In the genomic region with DNA sequence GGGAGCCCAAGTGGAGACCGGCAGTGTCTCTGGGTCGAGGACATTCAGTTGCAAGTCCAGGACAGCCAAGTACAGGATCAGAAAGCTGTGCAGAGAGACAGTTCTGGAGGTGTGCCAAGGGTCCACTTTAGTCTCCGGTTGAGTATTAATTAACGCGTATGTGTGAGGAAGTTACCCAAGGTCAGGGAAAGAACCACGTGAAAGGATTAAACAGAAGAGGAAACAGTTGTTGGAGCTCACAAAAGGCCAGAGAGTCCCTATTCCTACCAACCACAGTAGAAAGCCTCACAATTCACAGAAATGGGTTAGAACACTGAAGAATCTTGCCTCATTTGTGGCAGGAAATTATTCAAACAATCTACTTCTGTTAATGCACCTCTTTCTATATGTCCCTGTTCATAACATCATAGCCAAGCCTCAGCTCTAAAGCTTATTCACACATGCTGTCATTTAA, we compare ENCODE assay signal across 1 cellular context.
TF ChIP-seq lines count a peak whose summit lies in the region.

No MANE protein-coding gene starts in this region.

TF ChIP-seq in GM12878, 131 proteins besides CTCF, POLR2A, EP300 and RAD21 (continued from another document):
- TF ChIP-seq, protein P1, sequence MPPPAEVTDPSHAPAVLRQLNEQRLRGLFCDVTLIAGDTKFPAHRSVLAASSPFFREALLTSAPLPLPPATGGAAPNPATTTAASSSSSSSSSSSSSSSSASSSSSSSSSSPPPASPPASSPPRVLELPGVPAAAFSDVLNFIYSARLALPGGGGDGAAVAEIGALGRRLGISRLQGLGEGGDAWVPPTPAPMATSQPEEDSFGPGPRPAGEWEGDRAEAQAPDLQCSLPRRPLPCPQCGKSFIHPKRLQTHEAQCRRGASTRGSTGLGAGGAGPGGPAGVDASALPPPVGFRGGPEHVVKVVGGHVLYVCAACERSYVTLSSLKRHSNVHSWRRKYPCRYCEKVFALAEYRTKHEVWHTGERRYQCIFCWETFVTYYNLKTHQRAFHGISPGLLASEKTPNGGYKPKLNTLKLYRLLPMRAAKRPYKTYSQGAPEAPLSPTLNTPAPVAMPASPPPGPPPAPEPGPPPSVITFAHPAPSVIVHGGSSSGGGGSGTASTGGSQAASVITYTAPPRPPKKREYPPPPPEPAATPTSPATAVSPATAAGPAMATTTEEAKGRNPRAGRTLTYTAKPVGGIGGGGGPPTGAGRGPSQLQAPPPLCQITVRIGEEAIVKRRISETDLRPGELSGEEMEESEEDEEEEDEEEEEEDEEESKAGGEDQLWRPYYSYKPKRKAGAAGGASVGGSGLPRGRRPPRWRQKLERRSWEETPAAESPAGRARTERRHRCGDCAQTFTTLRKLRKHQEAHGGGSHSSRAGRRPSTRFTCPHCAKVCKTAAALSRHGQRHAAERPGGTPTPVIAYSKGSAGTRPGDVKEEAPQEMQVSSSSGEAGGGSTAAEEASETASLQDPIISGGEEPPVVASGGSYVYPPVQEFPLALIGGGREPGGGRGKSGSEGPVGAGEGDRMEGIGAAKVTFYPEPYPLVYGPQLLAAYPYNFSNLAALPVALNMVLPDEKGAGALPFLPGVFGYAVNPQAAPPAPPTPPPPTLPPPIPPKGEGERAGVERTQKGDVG (CRISPR knock-in tag; IDR thresholded peaks at IDR 0.05): no peak
- TF ChIP-seq, protein P2, sequence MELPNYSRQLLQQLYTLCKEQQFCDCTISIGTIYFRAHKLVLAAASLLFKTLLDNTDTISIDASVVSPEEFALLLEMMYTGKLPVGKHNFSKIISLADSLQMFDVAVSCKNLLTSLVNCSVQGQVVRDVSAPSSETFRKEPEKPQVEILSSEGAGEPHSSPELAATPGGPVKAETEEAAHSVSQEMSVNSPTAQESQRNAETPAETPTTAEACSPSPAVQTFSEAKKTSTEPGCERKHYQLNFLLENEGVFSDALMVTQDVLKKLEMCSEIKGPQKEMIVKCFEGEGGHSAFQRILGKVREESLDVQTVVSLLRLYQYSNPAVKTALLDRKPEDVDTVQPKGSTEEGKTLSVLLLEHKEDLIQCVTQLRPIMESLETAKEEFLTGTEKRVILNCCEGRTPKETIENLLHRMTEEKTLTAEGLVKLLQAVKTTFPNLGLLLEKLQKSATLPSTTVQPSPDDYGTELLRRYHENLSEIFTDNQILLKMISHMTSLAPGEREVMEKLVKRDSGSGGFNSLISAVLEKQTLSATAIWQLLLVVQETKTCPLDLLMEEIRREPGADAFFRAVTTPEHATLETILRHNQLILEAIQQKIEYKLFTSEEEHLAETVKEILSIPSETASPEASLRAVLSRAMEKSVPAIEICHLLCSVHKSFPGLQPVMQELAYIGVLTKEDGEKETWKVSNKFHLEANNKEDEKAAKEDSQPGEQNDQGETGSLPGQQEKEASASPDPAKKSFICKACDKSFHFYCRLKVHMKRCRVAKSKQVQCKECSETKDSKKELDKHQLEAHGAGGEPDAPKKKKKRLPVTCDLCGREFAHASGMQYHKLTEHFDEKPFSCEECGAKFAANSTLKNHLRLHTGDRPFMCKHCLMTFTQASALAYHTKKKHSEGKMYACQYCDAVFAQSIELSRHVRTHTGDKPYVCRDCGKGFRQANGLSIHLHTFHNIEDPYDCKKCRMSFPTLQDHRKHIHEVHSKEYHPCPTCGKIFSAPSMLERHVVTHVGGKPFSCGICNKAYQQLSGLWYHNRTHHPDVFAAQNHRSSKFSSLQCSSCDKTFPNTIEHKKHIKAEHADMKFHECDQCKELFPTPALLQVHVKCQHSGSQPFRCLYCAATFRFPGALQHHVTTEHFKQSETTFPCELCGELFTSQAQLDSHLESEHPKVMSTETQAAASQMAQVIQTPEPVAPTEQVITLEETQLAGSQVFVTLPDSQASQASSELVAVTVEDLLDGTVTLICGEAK (IDR thresholded peaks at IDR 0.05; ENCODE audit: borderline replicate concordance): no peak
- TF ChIP-seq, protein P3, sequence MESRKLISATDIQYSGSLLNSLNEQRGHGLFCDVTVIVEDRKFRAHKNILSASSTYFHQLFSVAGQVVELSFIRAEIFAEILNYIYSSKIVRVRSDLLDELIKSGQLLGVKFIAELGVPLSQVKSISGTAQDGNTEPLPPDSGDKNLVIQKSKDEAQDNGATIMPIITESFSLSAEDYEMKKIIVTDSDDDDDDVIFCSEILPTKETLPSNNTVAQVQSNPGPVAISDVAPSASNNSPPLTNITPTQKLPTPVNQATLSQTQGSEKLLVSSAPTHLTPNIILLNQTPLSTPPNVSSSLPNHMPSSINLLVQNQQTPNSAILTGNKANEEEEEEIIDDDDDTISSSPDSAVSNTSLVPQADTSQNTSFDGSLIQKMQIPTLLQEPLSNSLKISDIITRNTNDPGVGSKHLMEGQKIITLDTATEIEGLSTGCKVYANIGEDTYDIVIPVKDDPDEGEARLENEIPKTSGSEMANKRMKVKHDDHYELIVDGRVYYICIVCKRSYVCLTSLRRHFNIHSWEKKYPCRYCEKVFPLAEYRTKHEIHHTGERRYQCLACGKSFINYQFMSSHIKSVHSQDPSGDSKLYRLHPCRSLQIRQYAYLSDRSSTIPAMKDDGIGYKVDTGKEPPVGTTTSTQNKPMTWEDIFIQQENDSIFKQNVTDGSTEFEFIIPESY (IDR thresholded peaks at IDR 0.05): no peak
- TF ChIP-seq RB1 (IDR thresholded peaks at IDR 0.05; ENCODE audit: borderline replicate concordance) (no peak), HDAC2 (IDR thresholded peaks at IDR 0.05) (no peak), BHLHE40 (IDR thresholded peaks at IDR 0.05; ENCODE audit: borderline replicate concordance in 1 of 2, low read depth in 2 of 2, low read length in 1 of 2) (no peak), IKZF1 (conservative IDR thresholded peaks at IDR 0.05) (peak; percentile 51; the same call in 1 of the 2 replicates), SIN3A (IDR thresholded peaks at IDR 0.05; ENCODE audit: low read depth, low read length) (no peak), IKZF2 (IDR thresholded peaks at IDR 0.05) (peak; percentile 10 to 28; a peak in 2 of 4 replicates), TCF12 (IDR thresholded peaks at IDR 0.05; ENCODE audit: low read depth, low read length) (no peak)
- TF ChIP-seq, protein P4, sequence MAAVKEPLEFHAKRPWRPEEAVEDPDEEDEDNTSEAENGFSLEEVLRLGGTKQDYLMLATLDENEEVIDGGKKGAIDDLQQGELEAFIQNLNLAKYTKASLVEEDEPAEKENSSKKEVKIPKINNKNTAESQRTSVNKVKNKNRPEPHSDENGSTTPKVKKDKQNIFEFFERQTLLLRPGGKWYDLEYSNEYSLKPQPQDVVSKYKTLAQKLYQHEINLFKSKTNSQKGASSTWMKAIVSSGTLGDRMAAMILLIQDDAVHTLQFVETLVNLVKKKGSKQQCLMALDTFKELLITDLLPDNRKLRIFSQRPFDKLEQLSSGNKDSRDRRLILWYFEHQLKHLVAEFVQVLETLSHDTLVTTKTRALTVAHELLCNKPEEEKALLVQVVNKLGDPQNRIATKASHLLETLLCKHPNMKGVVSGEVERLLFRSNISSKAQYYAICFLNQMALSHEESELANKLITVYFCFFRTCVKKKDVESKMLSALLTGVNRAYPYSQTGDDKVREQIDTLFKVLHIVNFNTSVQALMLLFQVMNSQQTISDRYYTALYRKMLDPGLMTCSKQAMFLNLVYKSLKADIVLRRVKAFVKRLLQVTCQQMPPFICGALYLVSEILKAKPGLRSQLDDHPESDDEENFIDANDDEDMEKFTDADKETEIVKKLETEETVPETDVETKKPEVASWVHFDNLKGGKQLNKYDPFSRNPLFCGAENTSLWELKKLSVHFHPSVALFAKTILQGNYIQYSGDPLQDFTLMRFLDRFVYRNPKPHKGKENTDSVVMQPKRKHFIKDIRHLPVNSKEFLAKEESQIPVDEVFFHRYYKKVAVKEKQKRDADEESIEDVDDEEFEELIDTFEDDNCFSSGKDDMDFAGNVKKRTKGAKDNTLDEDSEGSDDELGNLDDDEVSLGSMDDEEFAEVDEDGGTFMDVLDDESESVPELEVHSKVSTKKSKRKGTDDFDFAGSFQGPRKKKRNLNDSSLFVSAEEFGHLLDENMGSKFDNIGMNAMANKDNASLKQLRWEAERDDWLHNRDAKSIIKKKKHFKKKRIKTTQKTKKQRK (IDR thresholded peaks at IDR 0.05; ENCODE audit: low read depth, low read length): no peak
- TF ChIP-seq, protein P5, sequence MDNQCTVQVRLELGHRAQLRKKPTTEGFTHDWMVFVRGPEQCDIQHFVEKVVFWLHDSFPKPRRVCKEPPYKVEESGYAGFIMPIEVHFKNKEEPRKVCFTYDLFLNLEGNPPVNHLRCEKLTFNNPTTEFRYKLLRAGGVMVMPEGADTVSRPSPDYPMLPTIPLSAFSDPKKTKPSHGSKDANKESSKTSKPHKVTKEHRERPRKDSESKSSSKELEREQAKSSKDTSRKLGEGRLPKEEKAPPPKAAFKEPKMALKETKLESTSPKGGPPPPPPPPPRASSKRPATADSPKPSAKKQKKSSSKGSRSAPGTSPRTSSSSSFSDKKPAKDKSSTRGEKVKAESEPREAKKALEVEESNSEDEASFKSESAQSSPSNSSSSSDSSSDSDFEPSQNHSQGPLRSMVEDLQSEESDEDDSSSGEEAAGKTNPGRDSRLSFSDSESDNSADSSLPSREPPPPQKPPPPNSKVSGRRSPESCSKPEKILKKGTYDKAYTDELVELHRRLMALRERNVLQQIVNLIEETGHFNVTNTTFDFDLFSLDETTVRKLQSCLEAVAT (IDR thresholded peaks at IDR 0.05): no peak
TF ChIP-seq in GM12878: peak in this region for 3.
